Comparison of ENCODE assay signal across 1 cellular context in the genomic region with DNA sequence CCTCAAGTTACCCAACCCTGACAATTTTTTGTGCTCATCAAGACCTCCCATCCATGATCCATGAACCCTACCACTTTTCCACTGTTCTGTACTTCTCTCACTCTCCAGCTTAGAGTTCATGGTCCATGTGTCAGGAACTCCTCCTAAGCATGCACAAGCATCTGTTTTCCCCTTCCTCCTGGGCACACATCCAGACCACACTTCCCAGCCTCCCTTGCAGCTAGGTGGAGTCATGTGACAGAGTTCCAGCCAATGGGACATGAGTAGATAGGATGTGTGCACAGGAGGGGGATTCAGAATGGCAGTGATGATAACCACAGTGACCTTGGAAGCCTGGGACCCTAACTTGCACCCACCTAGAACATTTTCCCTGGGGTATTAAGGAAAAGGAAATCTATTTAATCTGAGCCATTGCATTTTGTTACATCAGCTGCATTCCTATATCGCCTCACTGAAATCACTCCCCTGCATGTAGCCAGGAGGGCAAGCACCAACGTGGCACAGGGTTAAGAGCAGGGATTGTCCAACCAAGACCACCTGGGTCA.
TF ChIP-seq lines count a peak whose summit lies in the region.

No MANE protein-coding gene starts in this region.

TF ChIP-seq in K562, 482 proteins besides CTCF, POLR2A, EP300 and RAD21 (continued from another document):
- TF ChIP-seq, protein P1, sequence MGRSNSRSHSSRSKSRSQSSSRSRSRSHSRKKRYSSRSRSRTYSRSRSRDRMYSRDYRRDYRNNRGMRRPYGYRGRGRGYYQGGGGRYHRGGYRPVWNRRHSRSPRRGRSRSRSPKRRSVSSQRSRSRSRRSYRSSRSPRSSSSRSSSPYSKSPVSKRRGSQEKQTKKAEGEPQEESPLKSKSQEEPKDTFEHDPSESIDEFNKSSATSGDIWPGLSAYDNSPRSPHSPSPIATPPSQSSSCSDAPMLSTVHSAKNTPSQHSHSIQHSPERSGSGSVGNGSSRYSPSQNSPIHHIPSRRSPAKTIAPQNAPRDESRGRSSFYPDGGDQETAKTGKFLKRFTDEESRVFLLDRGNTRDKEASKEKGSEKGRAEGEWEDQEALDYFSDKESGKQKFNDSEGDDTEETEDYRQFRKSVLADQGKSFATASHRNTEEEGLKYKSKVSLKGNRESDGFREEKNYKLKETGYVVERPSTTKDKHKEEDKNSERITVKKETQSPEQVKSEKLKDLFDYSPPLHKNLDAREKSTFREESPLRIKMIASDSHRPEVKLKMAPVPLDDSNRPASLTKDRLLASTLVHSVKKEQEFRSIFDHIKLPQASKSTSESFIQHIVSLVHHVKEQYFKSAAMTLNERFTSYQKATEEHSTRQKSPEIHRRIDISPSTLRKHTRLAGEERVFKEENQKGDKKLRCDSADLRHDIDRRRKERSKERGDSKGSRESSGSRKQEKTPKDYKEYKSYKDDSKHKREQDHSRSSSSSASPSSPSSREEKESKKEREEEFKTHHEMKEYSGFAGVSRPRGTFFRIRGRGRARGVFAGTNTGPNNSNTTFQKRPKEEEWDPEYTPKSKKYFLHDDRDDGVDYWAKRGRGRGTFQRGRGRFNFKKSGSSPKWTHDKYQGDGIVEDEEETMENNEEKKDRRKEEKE (IDR thresholded peaks at IDR 0.05; ENCODE audit: borderline replicate concordance in 1 of 2, control insufficient read depth in 1 of 2, low read depth in 2 of 2, low read length in 1 of 2) = no peak
- TF ChIP-seq ZFP30 (CRISPR knock-in tag; IDR thresholded peaks at IDR 0.05; ENCODE audit: borderline replicate concordance) = no peak
- TF ChIP-seq IRF2 (CRISPR knock-in tag; IDR thresholded peaks at IDR 0.05) = no peak
- no peak for TF ChIP-seq SNIP1 (IDR thresholded peaks at IDR 0.05; ENCODE audit: low read depth)
- TF ChIP-seq ZNF785 (CRISPR knock-in tag; IDR thresholded peaks at IDR 0.05) = no peak
